ENCODE assay signal across 28 cellular contexts in the genomic region with DNA sequence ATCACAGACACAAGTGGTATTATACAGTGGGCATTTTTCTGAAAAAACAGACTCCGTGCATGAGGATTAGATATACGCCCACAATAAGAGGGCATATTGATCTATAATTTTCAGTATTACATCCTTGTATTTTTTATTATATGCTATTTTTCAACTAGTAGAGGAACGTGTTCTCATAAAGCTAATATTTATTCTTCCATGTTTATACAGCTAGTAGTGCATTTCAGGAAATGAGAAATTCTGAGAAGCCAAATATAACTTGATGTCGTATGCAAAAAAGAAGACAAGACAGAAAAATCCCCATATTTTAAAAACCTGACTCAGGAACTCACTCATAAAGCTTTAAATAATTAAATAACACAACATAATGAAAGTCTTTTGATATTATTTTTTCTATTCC.
"Had no signal": no experiment of that assay in that cellular context is flagged by ENCODE, and none has a peak within 500 bp of the region (broad histone marks: within the 10 kb centered on the region; RNA-seq: fewer than 3 reads in every experiment).

No MANE protein-coding gene starts in this region.

- H3K4me1 Mint-ChIP-seq: stimulated activated naive CD8-positive, alpha-beta T cell treated with anti-CD3 and anti-CD28 coated beads, Interleukin-15, amount 100 ng/mL, for 72 hours had no signal

- H3K4me1 ChIP-seq: colonic mucosa, neural progenitor cell, upper lobe of right lung, vagina had no signal

- H3K27me3 ChIP-seq: colonic mucosa, gastrocnemius medialis, neural progenitor cell, suprapubic skin, transverse colon, upper lobe of right lung, vagina had no signal

- H3K27ac ChIP-seq: colonic mucosa, gastrocnemius medialis, neural progenitor cell, psoas muscle, skin epidermis, suprapubic skin, transverse colon, upper lobe of right lung, vagina had no signal

- FAIRE-seq: kidney had no signal

- H3K9me3 ChIP-seq: colonic mucosa, gastrocnemius medialis, psoas muscle, suprapubic skin, transverse colon, upper lobe of right lung, vagina had no signal

- DNase-seq: colonic mucosa; dermis blood vessel endothelial cell; effector memory CD4-positive, alpha-beta T cell; erythroblast; gastrocnemius medialis; head of caudate nucleus; kidney; mesendoderm; midbrain; naive thymus-derived CD4-positive, alpha-beta T cell; posterior cingulate gyrus; psoas muscle; right cardiac atrium; stimulated activated CD4-positive, alpha-beta T cell treated with anti-CD3 and anti-CD28 coated beads, Interleukin-12 subunit alpha, Interleukin-12 subunit beta, amount 100 ng/mL, for 4 hours; stimulated activated CD4-positive, alpha-beta T cell treated with anti-CD3 and anti-CD28 coated beads, Interleukin-1b, Interleukin-23, amount 100 ng/mL, for 48 hours; stimulated activated CD4-positive, alpha-beta T cell treated with anti-CD3 and anti-CD28 coated beads, Interleukin-4, amount 100 ng/mL, for 1 hour; stimulated activated CD8-positive, alpha-beta memory T cell treated with anti-CD3 and anti-CD28 coated beads, Interleukin-4, amount 100 ng/mL, for 48 hours; stimulated activated naive CD4-positive, alpha-beta T cell; stimulated activated naive CD8-positive, alpha-beta T cell treated with anti-CD3 and anti-CD28 coated beads, Interleukin-15, amount 100 ng/mL, for 72 hours; transverse colon; upper lobe of right lung had no signal

- H3K36me3 ChIP-seq: colonic mucosa, gastrocnemius medialis, neural progenitor cell, suprapubic skin, transverse colon, upper lobe of right lung, vagina had no signal

- H3K4me3 Mint-ChIP-seq: naive thymus-derived CD4-positive, alpha-beta T cell; nephron; neural progenitor cell; stimulated activated naive CD8-positive, alpha-beta T cell treated with anti-CD3 and anti-CD28 coated beads, Interleukin-15, amount 100 ng/mL, for 72 hours had no signal

- H3K4me3 ChIP-seq: colonic mucosa, gastrocnemius medialis, lung, neural progenitor cell, psoas muscle, skin epidermis, suprapubic skin, transverse colon, upper lobe of right lung, vagina had no signal

- H3K27ac Mint-ChIP-seq: naive thymus-derived CD4-positive, alpha-beta T cell; nephron; neural progenitor cell; stimulated activated naive CD8-positive, alpha-beta T cell treated with anti-CD3 and anti-CD28 coated beads, Interleukin-15, amount 100 ng/mL, for 72 hours had no signal

- H3K36me3 Mint-ChIP-seq: naive thymus-derived CD4-positive, alpha-beta T cell; neural progenitor cell had no signal

- H3K27me3 Mint-ChIP-seq: stimulated activated naive CD8-positive, alpha-beta T cell treated with anti-CD3 and anti-CD28 coated beads, Interleukin-15, amount 100 ng/mL, for 72 hours had no signal

- ATAC-seq: gastrocnemius medialis; left lobe of liver; naive thymus-derived CD4-positive, alpha-beta T cell; psoas muscle; right cardiac atrium; stimulated activated naive CD8-positive, alpha-beta T cell treated with anti-CD3 and anti-CD28 coated beads, Interleukin-15, amount 100 ng/mL, for 72 hours; upper lobe of right lung had no signal

- H3K9me3 Mint-ChIP-seq: naive thymus-derived CD4-positive, alpha-beta T cell; nephron; neural progenitor cell; stimulated activated naive CD8-positive, alpha-beta T cell treated with anti-CD3 and anti-CD28 coated beads, Interleukin-15, amount 100 ng/mL, for 72 hours had no signal
